ENCODE assay signal across 12 cellular contexts in genomic region chr2:84830095-84830494, GRCh38. TPM values are rescaled to one million over a fixed set of nuclear protein-coding genes. Genes with fewer than 3 reads are reported as not detected.
DNase-seq lines count a peak whose midpoint lies in the region; ATAC-seq and TF ChIP-seq lines count a peak whose summit lies in the region.
"Had no signal": no experiment of that assay in that cellular context is flagged by ENCODE, and none has a peak within 500 bp of the region (broad histone marks: within the 10 kb centered on the region; RNA-seq: fewer than 3 reads in every experiment).

No MANE protein-coding gene starts in this region.

- H3K79me2 ChIP-seq in DND-41 (ENCODE audit: insufficient read depth, low read length): no peaks in the 10 kb centered on the region

- DNase-seq in DND-41 (no peak), NOMO-1 treated with DMSO at 0.1 percent for 48 hours (lab: John Stamatoyannopoulos, UW; ENCODE audit: unreplicated experiment) (peak; percentile 89), endodermal cell (peak; percentile 73), DMS79 (lab: John Stamatoyannopoulos, UW) (no peak), dedifferentiated amniotic fluid mesenchymal stem cell (ENCODE audit: extremely low spot score) (no peak)
- no peak for DNase-seq in naive thymus-derived CD4-positive, alpha-beta T cell
- no peak for DNase-seq in CD8-positive, alpha-beta T cell
- DNase-seq: activated T-cell treated with anti-CD3 and anti-CD28 coated beads for 4 hours; CD8-positive, alpha-beta memory T cell; NCI-H446 had no signal

- peaks cover 9% of the 10 kb centered on the region for H3K27me3 Mint-ChIP-seq in endodermal cell (ENCODE audit: insufficient read depth)
- H3K27me3 Mint-ChIP-seq in naive thymus-derived CD4-positive, alpha-beta T cell: no peaks in the 10 kb centered on the region
- H3K27me3 Mint-ChIP-seq in CD8-positive, alpha-beta T cell (ENCODE audit: low read depth): no peaks in the 10 kb centered on the region
- H3K27me3 Mint-ChIP-seq: CD8-positive, alpha-beta memory T cell had no signal

- no peak overlapping the region for H3K9ac ChIP-seq in DND-41 (ENCODE audit: low read depth, low read length)
- no peak overlapping the region for H3K9ac ChIP-seq in endodermal cell (ENCODE audit: extremely low read depth, low read length, poor library complexity, severe bottlenecking)

- no peak overlapping the region for H2AFZ ChIP-seq in DND-41 (ENCODE audit: low read depth, low read length)

- H3K27ac Mint-ChIP-seq in endodermal cell: no peak overlapping the region
- no peak overlapping the region for H3K27ac Mint-ChIP-seq in naive thymus-derived CD4-positive, alpha-beta T cell
- H3K27ac Mint-ChIP-seq in CD8-positive, alpha-beta T cell: no peak overlapping the region

- H3K9me3 Mint-ChIP-seq in endodermal cell: peaks cover 4% of the 10 kb centered on the region
- H3K9me3 Mint-ChIP-seq in naive thymus-derived CD4-positive, alpha-beta T cell: peaks cover 0 to 3% (median 0%) of the 10 kb centered on the region in 11 donors
- H3K9me3 Mint-ChIP-seq in CD8-positive, alpha-beta T cell: no peaks in the 10 kb centered on the region

- no peaks in the 10 kb centered on the region for H3K4me1 ChIP-seq in DND-41 (ENCODE audit: insufficient read depth, low read length)
- no peaks in the 10 kb centered on the region for H3K4me1 ChIP-seq in endodermal cell (ENCODE audit: control insufficient read depth, insufficient read depth, low read length)
- peaks cover 41 to 92% of the 10 kb centered on the region in 2 donors for H3K4me1 ChIP-seq in naive thymus-derived CD4-positive, alpha-beta T cell (ENCODE audit: control insufficient read depth in 2 of 2, insufficient read depth in 2 of 2, low read length in 2 of 2)
- peaks cover 93% of the 10 kb centered on the region for H3K4me1 ChIP-seq in CD8-positive, alpha-beta T cell (ENCODE audit: insufficient read depth, low read length)
- H3K4me1 ChIP-seq: body of pancreas had no signal

- ATAC-seq in DND-41 (ENCODE audit: insufficient read depth, low read depth): peak; percentile 40; the same call in 1 of the 3 replicates
- ATAC-seq in naive thymus-derived CD4-positive, alpha-beta T cell: peak; percentile 73
- ATAC-seq in GM18868 (IDR thresholded peaks at IDR 0.05; ENCODE audit: unreplicated experiment): no peak
- no peak for ATAC-seq in CD8-positive, alpha-beta T cell
- ATAC-seq: body of pancreas had no signal

- H3K4me2 ChIP-seq in DND-41 (ENCODE audit: insufficient read depth, low read length): no peak overlapping the region

- no peaks in the 10 kb centered on the region for H3K36me3 Mint-ChIP-seq in endodermal cell (ENCODE audit: low read depth)
- peaks cover 5 to 34% (median 26%) of the 10 kb centered on the region in 5 donors for H3K36me3 Mint-ChIP-seq in naive thymus-derived CD4-positive, alpha-beta T cell
- H3K36me3 Mint-ChIP-seq in CD8-positive, alpha-beta T cell: peaks cover 42% of the 10 kb centered on the region

- H3K4me3 Mint-ChIP-seq in endodermal cell: no peak overlapping the region
- H3K4me3 Mint-ChIP-seq in naive thymus-derived CD4-positive, alpha-beta T cell: no peak overlapping the region
- H3K4me3 Mint-ChIP-seq in CD8-positive, alpha-beta T cell: no peak overlapping the region

- no peak overlapping the region for H3K27ac ChIP-seq in DND-41 (ENCODE audit: low read length)
- no peak overlapping the region for H3K27ac ChIP-seq in endodermal cell (ENCODE audit: low read depth, low read length)
- H3K27ac ChIP-seq in naive thymus-derived CD4-positive, alpha-beta T cell (ENCODE audit: low read depth, low read length): peak overlapping the region; percentile 79
- no peak overlapping the region for H3K27ac ChIP-seq in CD8-positive, alpha-beta T cell (ENCODE audit: low read depth, low read length)
- H3K27ac ChIP-seq: body of pancreas had no signal

- no peaks in the 10 kb centered on the region for H4K20me1 ChIP-seq in DND-41 (ENCODE audit: insufficient read depth, low read length)

- WGBS in endodermal cell (ENCODE audit: insufficient coverage in 1 of 2, insufficient read length in 1 of 2), 2 experiments: 82 to 83% methylated on average over 8 to 11 of the region's 11 CpGs

- POLR2A ChIA-PET in naive thymus-derived CD4-positive, alpha-beta T cell (lab: Charles Lee): interaction anchor here (0.6 to 7.5 kb wide), 4 partner anchors 12 to 96 kb away, joined by 3 to 49 read pairs (median 5); no protein-coding TSS in a partner anchor
- POLR2A ChIA-PET in CD8-positive, alpha-beta T cell (lab: Charles Lee): no interaction called here

- H3K9me3 ChIP-seq in DND-41 (ENCODE audit: insufficient read depth, low read length, severe bottlenecking) (no peaks in the 10 kb centered on the region), endodermal cell (ENCODE audit: control insufficient read depth, low read length) (peaks cover under 1% of the 10 kb centered on the region)
- H3K9me3 ChIP-seq in naive thymus-derived CD4-positive, alpha-beta T cell (ENCODE audit: control insufficient read depth in 2 of 3, low read length in 3 of 3): no peaks in the 10 kb centered on the region
- H3K9me3 ChIP-seq in CD8-positive, alpha-beta T cell (ENCODE audit: low read length): no peaks in the 10 kb centered on the region
- H3K9me3 ChIP-seq: body of pancreas had no signal

- H3K36me3 ChIP-seq in DND-41 (ENCODE audit: insufficient read depth, low read length) (no peaks in the 10 kb centered on the region), endodermal cell (ENCODE audit: control insufficient read depth, insufficient read depth, low read length) (no peaks in the 10 kb centered on the region)
- peaks cover 0 to 38% (median 7%) of the 10 kb centered on the region in 3 experiments for H3K36me3 ChIP-seq in naive thymus-derived CD4-positive, alpha-beta T cell (ENCODE audit: control insufficient read depth in 2 of 3, insufficient read depth in 3 of 3, low read length in 3 of 3)
- H3K36me3 ChIP-seq in CD8-positive, alpha-beta T cell (ENCODE audit: insufficient read depth, low read length): no peaks in the 10 kb centered on the region

- H3K4me3 ChIP-seq in DND-41 (ENCODE audit: low read depth in 1 of 2, low read length in 2 of 2): no peak overlapping the region
- H3K4me3 ChIP-seq in endodermal cell (ENCODE audit: low read length): no peak overlapping the region
- no peak overlapping the region for H3K4me3 ChIP-seq in naive thymus-derived CD4-positive, alpha-beta T cell (ENCODE audit: low read length)
- H3K4me3 ChIP-seq in CD8-positive, alpha-beta T cell (ENCODE audit: low read depth, low read length): no peak overlapping the region
- H3K4me3 ChIP-seq: body of pancreas had no signal

- intact Hi-C loops in naive thymus-derived CD4-positive, alpha-beta T cell (cut with micrococcal nuclease): no loop called here
- intact Hi-C loops in CD8-positive, alpha-beta T cell (cut with DNase I, micrococcal nuclease): loop anchor here in 1 of 2 experiments (10.0 kb wide), 1 partner anchor 55 kb away; the partner anchor contains the start of gene TRABD2A

- H3K4me1 Mint-ChIP-seq in endodermal cell: peaks cover 4% of the 10 kb centered on the region
- H3K4me1 Mint-ChIP-seq in naive thymus-derived CD4-positive, alpha-beta T cell: peaks cover 0 to 53% (median 12%) of the 10 kb centered on the region in 7 donors
- H3K4me1 Mint-ChIP-seq in CD8-positive, alpha-beta T cell (ENCODE audit: low read depth): peaks cover 31% of the 10 kb centered on the region

- CTCF ChIA-PET in naive thymus-derived CD4-positive, alpha-beta T cell (lab: Charles Lee): no interaction called here
- CTCF ChIA-PET in CD8-positive, alpha-beta T cell (lab: Charles Lee): no interaction called here

- TF ChIP-seq CTCF in DND-41 (IDR thresholded peaks at IDR 0.05; ENCODE audit: borderline replicate concordance, extremely low read depth, low read length, poor library complexity, severe bottlenecking) (no peak), endodermal cell (conservative IDR thresholded peaks at IDR 0.05) (no peak)
- no peak for TF ChIP-seq CTCF in CD8-positive, alpha-beta T cell (IDR thresholded peaks at IDR 0.05)

- no peaks in the 10 kb centered on the region for H3K27me3 ChIP-seq in DND-41 (ENCODE audit: insufficient read depth, low read length, poor library complexity)
- H3K27me3 ChIP-seq in endodermal cell (ENCODE audit: control insufficient read depth, insufficient read depth, low read length, poor library complexity, severe bottlenecking): no peaks in the 10 kb centered on the region
- H3K27me3 ChIP-seq in naive thymus-derived CD4-positive, alpha-beta T cell (ENCODE audit: control insufficient read depth in 2 of 2, insufficient read depth in 2 of 2, low read length in 2 of 2): no peaks in the 10 kb centered on the region
- no peaks in the 10 kb centered on the region for H3K27me3 ChIP-seq in CD8-positive, alpha-beta T cell (ENCODE audit: insufficient read depth, low read length)
- H3K27me3 ChIP-seq: body of pancreas had no signal

RNA-seq across cellular contexts. Expression of gene TRABD2A, which starts 50.8 kb away (rescaled TPM):
- total RNA-seq in endodermal cell: 1 to 10 TPM; 4.8 to 7.7 TPM
- polyA plus RNA-seq in endodermal cell (2013, experiment 1 of 2): 2.1 TPM
- 2.0 TPM for polyA plus RNA-seq in endodermal cell (2013, experiment 2 of 2)
- 100 to 1,000 TPM in 4 of 5 experiments, 10 to 100 TPM in 1; 75.0 to 288 (median 182) TPM for total RNA-seq in naive thymus-derived CD4-positive, alpha-beta T cell
- polyA plus RNA-seq in naive thymus-derived CD4-positive, alpha-beta T cell: 100 to 1,000 TPM; 119 to 204 TPM
- 100 to 1,000 TPM; 138 to 142 TPM for total RNA-seq in CD8-positive, alpha-beta T cell

Comparison
In these comparisons a context has a peak if more than half of its experiments do, and no peak if none do; other contexts are left out.
1. ATAC-seq: peak in DND-41 (single experiment) and naive thymus-derived CD4-positive, alpha-beta T cell (single experiment); none in GM18868 (single experiment) and CD8-positive, alpha-beta T cell (single experiment).
2. DNase-seq: peak in NOMO-1 treated with DMSO at 0.1 percent for 48 hours (single experiment) and endodermal cell (single experiment); none in DND-41 (single experiment), naive thymus-derived CD4-positive, alpha-beta T cell (0 of 9), CD8-positive, alpha-beta T cell (0 of 7), DMS79 (single experiment) and dedifferentiated amniotic fluid mesenchymal stem cell (single experiment).
3. RNA of gene TRABD2A, which starts 50.8 kb away (total RNA-seq): 75.0 to 288 TPM in naive thymus-derived CD4-positive, alpha-beta T cell and 138 to 142 TPM in CD8-positive, alpha-beta T cell; 4.8 to 7.7 TPM in endodermal cell; every median in the first group is over 4 times any median in the second.